ENCODE assay signal across 9 cellular contexts in the genomic region with DNA sequence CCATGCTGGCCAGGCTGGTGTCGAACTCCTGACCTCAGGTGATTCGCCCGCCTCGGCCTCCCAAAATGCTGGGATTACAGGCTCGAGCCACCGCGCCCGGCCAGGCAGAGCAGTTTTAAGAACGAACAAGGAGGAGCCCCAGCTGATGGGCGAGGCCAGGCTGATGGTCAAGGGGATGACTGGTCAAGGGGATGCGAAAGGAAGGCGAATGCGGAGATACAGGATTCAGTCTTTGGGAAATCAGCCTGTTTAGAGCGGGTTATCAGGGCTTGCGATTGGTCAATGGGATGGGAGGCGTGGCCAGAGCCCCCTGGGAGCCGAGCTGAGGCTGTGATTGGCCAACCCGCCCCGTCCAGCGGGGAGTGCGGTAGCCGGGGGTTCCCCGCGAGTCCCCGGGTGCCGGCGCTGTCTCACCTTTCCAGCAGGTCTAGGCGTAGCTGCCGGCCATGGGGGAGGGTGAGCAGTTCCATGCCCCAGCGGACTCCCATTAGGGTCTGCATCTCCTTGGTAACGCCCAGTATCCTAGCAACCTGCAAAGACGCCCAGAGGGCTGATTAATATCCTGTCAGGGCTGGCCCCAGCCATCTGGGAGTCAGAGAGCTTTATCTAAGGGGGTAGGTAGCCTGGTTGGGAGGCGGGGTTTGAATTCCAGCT. TPM values are rescaled to one million over a fixed set of nuclear protein-coding genes. Genes with fewer than 3 reads are reported as not detected.
DNase-seq lines count a peak whose midpoint lies in the region; ATAC-seq and TF ChIP-seq lines count a peak whose summit lies in the region.
"Had no signal": no experiment of that assay in that cellular context is flagged by ENCODE, and none has a peak within 500 bp of the region (broad histone marks: within the 10 kb centered on the region; RNA-seq: fewer than 3 reads in every experiment).

No MANE protein-coding gene starts in this region.

- peaks cover 6% of the 10 kb centered on the region for H3K4me1 ChIP-seq in CD8-positive, alpha-beta memory T cell (ENCODE audit: insufficient read depth, low read length)
- H3K4me1 ChIP-seq in aorta (ENCODE audit: control insufficient read depth in 1 of 2, insufficient read depth in 2 of 2, low read length in 2 of 2), result no peaks in the 10 kb centered on the region

- in situ Hi-C loops in G401 (cut with HindIII; ENCODE audit: low sequenced_read_pairs), result no loop called here

- H3K27ac Mint-ChIP-seq in progenitor cell of endocrine pancreas, result peak overlapping the region; percentile 92
- peak overlapping the region in 1 of 8 donors; percentile 52 for H3K27ac Mint-ChIP-seq in CD8-positive, alpha-beta memory T cell

- H3K4me3 ChIP-seq in fibroblast of pulmonary artery (replicated peaks; ENCODE audit: low read depth, low read length) (no peak overlapping the region), aorta (ENCODE audit: low read length in 2 of 2) (no peak overlapping the region)
- H3K4me3 ChIP-seq in CD8-positive, alpha-beta memory T cell (ENCODE audit: low read length), result no peak overlapping the region

- DNase-seq in G401 (ENCODE audit: low spot score) (peak; percentile 91), NCI-H526 (lab: John Stamatoyannopoulos, UW) (peak; percentile 78 to 83), fibroblast of pulmonary artery (ENCODE audit: low read depth) (peak; percentile 44), progenitor cell of endocrine pancreas (ENCODE audit: low spot score, unreplicated experiment) (peak; percentile 97), aorta (no peak)
- DNase-seq in CD8-positive, alpha-beta memory T cell, result no peak
- no peak for DNase-seq in activated CD4-positive, alpha-beta T cell treated with anti-CD3 and anti-CD28 coated beads for 1 hour

- H3K27ac ChIP-seq in CD8-positive, alpha-beta memory T cell (ENCODE audit: low read depth, low read length), result no peak overlapping the region
- no peak overlapping the region for H3K27ac ChIP-seq in aorta (ENCODE audit: low read depth in 1 of 2, low read length in 2 of 2)

- CTCF ChIA-PET in CD8-positive, alpha-beta memory T cell (lab: Charles Lee), result interaction anchor here (1.6 to 4.9 kb wide), 3 partner anchors 8 to 127 kb away, joined by 7 to 21 read pairs (median 14); a partner anchor contains a TSS

- intact Hi-C loops in aorta (cut with DNase I), result no loop called here

- H3K9me3 ChIP-seq in CD8-positive, alpha-beta memory T cell (ENCODE audit: low read length), result no peaks in the 10 kb centered on the region
- H3K9me3 ChIP-seq in aorta (ENCODE audit: control insufficient read depth, low read length), result no peaks in the 10 kb centered on the region

- ATAC-seq in GM21825 (IDR thresholded peaks at IDR 0.05; ENCODE audit: unreplicated experiment) (no peak), aorta (ENCODE audit: low FRiP score) (no peak)

- POLR2A ChIA-PET in CD8-positive, alpha-beta memory T cell (lab: Charles Lee), result interaction anchor here (1.3 kb wide), 1 partner anchor 28 kb away, joined by 5 read pairs; no protein-coding TSS in a partner anchor

- 67 to 70% methylated on average over 33 of the region's 33 CpGs for WGBS in aorta, 2 donors

- H3K4me1 Mint-ChIP-seq in progenitor cell of endocrine pancreas (ENCODE audit: low read depth), result peaks cover 7% of the 10 kb centered on the region
- peaks cover 6 to 10% (median 8%) of the 10 kb centered on the region in 3 donors for H3K4me1 Mint-ChIP-seq in CD8-positive, alpha-beta memory T cell

- no peaks in the 10 kb centered on the region for H3K9me3 Mint-ChIP-seq in progenitor cell of endocrine pancreas (ENCODE audit: low read depth)
- H3K9me3 Mint-ChIP-seq in CD8-positive, alpha-beta memory T cell, result no peaks in the 10 kb centered on the region

- H3K27me3 ChIP-seq in CD8-positive, alpha-beta memory T cell (ENCODE audit: insufficient read depth, low read length, poor library complexity, severe bottlenecking), result no peaks in the 10 kb centered on the region
- no peaks in the 10 kb centered on the region for H3K27me3 ChIP-seq in aorta (ENCODE audit: control insufficient read depth in 1 of 2, insufficient read depth in 2 of 2, low read length in 1 of 2)

- TF ChIP-seq CTCF in fibroblast of pulmonary artery (IDR thresholded peaks at IDR 0.05; ENCODE audit: low read length, missing control alignments) (no peak), progenitor cell of endocrine pancreas (IDR thresholded peaks at IDR 0.05; ENCODE audit: unreplicated experiment) (no peak)

- H3K27me3 Mint-ChIP-seq in progenitor cell of endocrine pancreas, result peaks cover 6% of the 10 kb centered on the region
- no peaks in the 10 kb centered on the region for H3K27me3 Mint-ChIP-seq in CD8-positive, alpha-beta memory T cell

- H3K36me3 ChIP-seq in CD8-positive, alpha-beta memory T cell (ENCODE audit: insufficient read depth, low read length), result peaks cover 20% of the 10 kb centered on the region
- no peaks in the 10 kb centered on the region for H3K36me3 ChIP-seq in aorta (ENCODE audit: control insufficient read depth in 1 of 2, insufficient read depth in 2 of 2, low read length in 1 of 2)

- no peaks in the 10 kb centered on the region for H3K36me3 Mint-ChIP-seq in progenitor cell of endocrine pancreas (ENCODE audit: insufficient read depth)
- H3K36me3 Mint-ChIP-seq in CD8-positive, alpha-beta memory T cell, result peaks cover 0 to 87% (median 12%) of the 10 kb centered on the region in 3 donors

- H3K4me3 Mint-ChIP-seq in progenitor cell of endocrine pancreas (ENCODE audit: low read depth), result peak overlapping the region; percentile 68
- no peak overlapping the region for H3K4me3 Mint-ChIP-seq in CD8-positive, alpha-beta memory T cell

RNA-seq across cellular contexts. Expression of a gene that starts 7.5 kb away (rescaled TPM):
- total RNA-seq in G401 (2014; rRNA removed; shearing (Covaris generic)), result 17.9 and 25.0 TPM in 2 replicates
- 21.8 and 24.2 TPM in 2 replicates for total RNA-seq in progenitor cell of endocrine pancreas
- total RNA-seq in CD8-positive, alpha-beta memory T cell, result 10 to 100 TPM; 30.7 to 33.7 TPM
- 37.0 TPM for polyA plus RNA-seq in CD8-positive, alpha-beta memory T cell
- 1 to 10 TPM; 5.8 to 8.0 TPM for total RNA-seq in aorta
- polyA plus RNA-seq in aorta, result 10 to 100 TPM in 1 of 2 donors, 1 to 10 TPM in 1; 4.5 to 12.7 TPM

RNA-seq across cellular contexts. Expression of a gene that starts 26.7 kb away (rescaled TPM):
- not detected in 2 replicates for total RNA-seq in G401 (2014; rRNA removed; shearing (Covaris generic))
- 0.07 TPM in 1 of 2 replicates, not detected in the other for total RNA-seq in progenitor cell of endocrine pancreas
- 1 to 10 TPM; 1.6 to 1.8 TPM for total RNA-seq in CD8-positive, alpha-beta memory T cell
- polyA plus RNA-seq in CD8-positive, alpha-beta memory T cell, result 7.1 TPM
- under 1 TPM; 0.16 to 0.30 TPM for total RNA-seq in aorta
- not detected for polyA plus RNA-seq in aorta

RNA-seq across cellular contexts. Expression of a gene that starts 27.1 kb away (rescaled TPM):
- 33.3 and 35.0 TPM in 2 replicates for total RNA-seq in G401 (2014; rRNA removed; shearing (Covaris generic))
- total RNA-seq in progenitor cell of endocrine pancreas, result 11.3 and 11.9 TPM in 2 replicates
- 10 to 100 TPM; 34.4 to 35.9 TPM for total RNA-seq in CD8-positive, alpha-beta memory T cell
- polyA plus RNA-seq in CD8-positive, alpha-beta memory T cell, result 40.7 TPM
- 10 to 100 TPM in 1 of 2 donors, 1 to 10 TPM in 1; 9.8 to 12.2 TPM for total RNA-seq in aorta
- polyA plus RNA-seq in aorta, result 10 to 100 TPM; 12.1 to 23.2 TPM

RNA-seq across cellular contexts. Expression of a gene that starts 35.8 kb away (rescaled TPM):
- not detected in 2 replicates for total RNA-seq in G401 (2014; rRNA removed; shearing (Covaris generic))
- total RNA-seq in progenitor cell of endocrine pancreas (1.2 and 1.3 TPM in 2 replicates), aorta (under 1 TPM; 0.16 to 0.60 TPM)
- not detected for total RNA-seq in CD8-positive, alpha-beta memory T cell
- polyA plus RNA-seq in CD8-positive, alpha-beta memory T cell, result 0.33 TPM
- under 1 TPM in 1 of 2 donors, not detected in 1; 0.69 TPM for polyA plus RNA-seq in aorta
- total RNA-seq: liver had no signal

RNA-seq across cellular contexts. Expression of a gene that starts 35.9 kb away (rescaled TPM):
- total RNA-seq in G401 (2014; rRNA removed; shearing (Covaris generic)), result 4.6 and 6.5 TPM in 2 replicates
- total RNA-seq in progenitor cell of endocrine pancreas (2.0 and 2.6 TPM in 2 replicates), aorta (10 to 100 TPM; 19.7 to 34.8 TPM)
- total RNA-seq in CD8-positive, alpha-beta memory T cell, result 10 to 100 TPM; 13.9 to 14.1 TPM
- polyA plus RNA-seq in CD8-positive, alpha-beta memory T cell, result 50.7 TPM
- 1 to 10 TPM in 1 of 2 donors, under 1 TPM in 1; 0.13 to 2.0 TPM for polyA plus RNA-seq in aorta

Comparison
In these comparisons a context has a peak if more than half of its experiments do, and no peak if none do; other contexts are left out.
1. DNase-seq: peak in G401 (single experiment), NCI-H526 (2 of 2), fibroblast of pulmonary artery (single experiment) and progenitor cell of endocrine pancreas (single experiment); none in CD8-positive, alpha-beta memory T cell (0 of 5), activated CD4-positive, alpha-beta T cell treated with anti-CD3 and anti-CD28 coated beads for 1 hour (single experiment) and aorta (0 of 2).